ENCODE assay signal across 11 cellular contexts in the genomic region with DNA sequence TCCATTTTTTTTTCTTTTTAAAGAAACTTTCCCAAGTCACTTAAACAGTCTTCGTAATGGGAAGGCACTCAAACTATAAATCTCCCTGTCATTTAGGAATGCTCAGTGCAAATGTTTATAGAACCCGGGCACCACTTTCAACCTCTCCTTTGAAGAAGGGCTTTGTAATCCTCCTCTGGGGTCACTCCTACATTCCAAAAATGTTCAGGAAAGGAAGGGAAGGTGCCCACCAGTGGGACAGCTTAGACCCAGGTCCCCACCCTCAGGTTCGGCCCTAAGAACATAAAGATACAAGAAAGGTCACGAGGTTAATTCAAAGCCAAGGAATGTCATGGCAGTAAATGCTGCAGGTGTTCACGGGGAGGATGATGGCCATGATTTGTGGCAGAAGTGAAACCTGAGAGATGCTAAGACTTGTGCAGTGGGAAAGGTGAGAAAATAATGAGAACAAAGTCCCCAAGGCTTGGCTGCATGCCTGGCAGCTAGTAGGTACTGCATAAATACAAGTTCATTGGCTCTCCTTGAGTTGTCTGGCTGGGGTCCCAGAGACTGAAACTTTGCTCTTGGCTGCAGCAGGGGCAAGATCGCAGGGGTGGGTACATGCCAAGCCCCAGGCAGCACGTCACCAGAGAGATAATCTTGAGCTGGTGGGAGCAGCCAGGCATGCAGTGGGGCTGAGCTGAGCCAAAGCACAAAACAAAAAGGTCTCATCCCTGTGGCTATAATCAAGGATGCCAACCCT. TPM values are rescaled to one million over a fixed set of nuclear protein-coding genes. Genes with fewer than 3 reads are reported as not detected.
DNase-seq lines count a peak whose midpoint lies in the region; ATAC-seq, FAIRE-seq and TF ChIP-seq lines count a peak whose summit lies in the region.
"Had no signal": no experiment of that assay in that cellular context is flagged by ENCODE, and none has a peak within 500 bp of the region (broad histone marks: within the 10 kb centered on the region; RNA-seq: fewer than 3 reads in every experiment).

No MANE protein-coding gene starts in this region.

- H3K27ac ChIP-seq in gastroesophageal sphincter (peak overlapping the region in 2 of 4 donors; percentile 21), pancreas (peak overlapping the region in 3 of 4 donors; percentile 34 to 55 (median 34))

- H3K27me3 ChIP-seq in gastroesophageal sphincter (peaks cover 21% of the 10 kb centered on the region), pancreas (no peaks in the 10 kb centered on the region)

- TF ChIP-seq POLR2A in gastroesophageal sphincter (IDR thresholded peaks at IDR 0.05): no peak

- H3K4me3 ChIP-seq in gastroesophageal sphincter: no peak overlapping the region
- no peak overlapping the region for H3K4me3 ChIP-seq in pancreas
- H3K4me3 ChIP-seq: HAP-1, smooth muscle cell had no signal

- intact Hi-C loops in pancreas (cut with DNase I): loop anchor here in 1 of 3 donors (10.0 kb wide), 1 partner anchor 75 kb away; no protein-coding TSS in a partner anchor

- FAIRE-seq in pancreas (lab: Jason Lieb, UNC): no peak
- FAIRE-seq in D721Med (lab: Jason Lieb, UNC): no peak

- H3K9me3 ChIP-seq in gastroesophageal sphincter: no peaks in the 10 kb centered on the region
- no peaks in the 10 kb centered on the region for H3K9me3 ChIP-seq in pancreas
- H3K9me3 ChIP-seq: HAP-1 had no signal

- peak; percentile 60 for ATAC-seq in GM21786 (IDR thresholded peaks at IDR 0.05; ENCODE audit: unreplicated experiment)
- ATAC-seq in gastroesophageal sphincter: peak; percentile 34
- ATAC-seq in pancreas: peak; percentile 69 to 88 (median 84)

- no peak for TF ChIP-seq EP300 in gastroesophageal sphincter (IDR thresholded peaks at IDR 0.05)

- H3K36me3 ChIP-seq in gastroesophageal sphincter (no peaks in the 10 kb centered on the region), pancreas (no peaks in the 10 kb centered on the region)
- H3K36me3 ChIP-seq: HAP-1 had no signal

- H3K4me1 ChIP-seq in gastroesophageal sphincter (peaks cover 0 to 21% (median 2%) of the 10 kb centered on the region in 3 donors), pancreas (peaks cover 7 to 22% (median 13%) of the 10 kb centered on the region in 3 donors)

- DNase-seq in NCI-H446 (lab: John Stamatoyannopoulos, UW) (peak; percentile 15 to 78), pancreas (peak; percentile 77 to 92 (median 84)), D721Med (ENCODE audit: insufficient read length, low spot score) (no peak), EL (no peak), T-helper 9 cell (no peak)
- DNase-seq in activated CD4-positive, alpha-beta T cell treated with anti-CD3 and anti-CD28 coated beads for 48 hours: no peak
- DNase-seq: MM.1S had no signal

- TF ChIP-seq CTCF in gastroesophageal sphincter (IDR thresholded peaks at IDR 0.05) (no peak), pancreas (IDR thresholded peaks at IDR 0.05) (no peak), D721Med (IDR thresholded peaks at IDR 0.05; ENCODE audit: insufficient read depth, missing control alignments) (no peak)

- WGBS in gastroesophageal sphincter (ENCODE audit: low coverage in 1 of 2), 2 donors: 23 to 29% methylated on average over 3 to 5 of the region's 7 CpGs
- 10 to 16% methylated on average over 7 of the region's 7 CpGs for WGBS in pancreas, 2 donors

RNA-seq across cellular contexts. Expression of a gene that starts 21.1 kb away (rescaled TPM):
- total RNA-seq in gastroesophageal sphincter (10 to 100 TPM in 3 of 4 donors, 1 to 10 TPM in 1; 4.7 to 73.5 (median 24.3) TPM), pancreas (100 to 1,000 TPM; 309 to 595 (median 384) TPM)
- 100 to 1,000 TPM; 526 to 610 TPM for polyA plus RNA-seq in pancreas

RNA-seq across cellular contexts. Expression of a gene that starts 36.3 kb away (rescaled TPM):
- total RNA-seq in gastroesophageal sphincter (100 to 1,000 TPM; 521 to 701 (median 591) TPM), pancreas (100 to 1,000 TPM; 343 to 522 (median 446) TPM)
- 10 to 100 TPM; 72.8 to 88.6 TPM for polyA plus RNA-seq in pancreas

Comparison
In these comparisons a context has a peak if more than half of its experiments do, and no peak if none do; other contexts are left out.
1. ATAC-seq: peak in every context shown above with its lines; median percentile 84 in pancreas; 60 in GM21786; 34 in gastroesophageal sphincter.
2. DNase-seq: peak in NCI-H446 (2 of 2) and pancreas (6 of 6); none in activated CD4-positive, alpha-beta T cell treated with anti-CD3 and anti-CD28 coated beads for 48 hours (single experiment), D721Med (single experiment), EL (single experiment) and T-helper 9 cell (single experiment).
3. RNA of a gene that starts 21.1 kb away (total RNA-seq): 309 to 595 TPM in pancreas; 4.7 to 73.5 TPM in gastroesophageal sphincter; every median in the first group is over 4 times any median in the second.